In genomic region chr7:67025459-67025858, GRCh38 we compare ENCODE assay signal across 8 cellular contexts. TPM values are rescaled to one million over a fixed set of nuclear protein-coding genes. Genes with fewer than 3 reads are reported as not detected.
DNase-seq lines count a peak whose midpoint lies in the region; ATAC-seq, FAIRE-seq and TF ChIP-seq lines count a peak whose summit lies in the region.
"Not testable (repeated sequence)": the region's sequence is repeated elsewhere in the genome, so short reads cannot be mapped to it uniquely, and the experiment has no call there.

No MANE protein-coding gene starts in this region.

- H3K27ac ChIP-seq in HCT116 (ENCODE audit: low read depth, low read length), result not testable (repeated sequence)
- H3K27ac ChIP-seq in endothelial cell of umbilical vein (ENCODE audit: insufficient read depth, low read depth, low read length) (peak overlapping the region; percentile 23), smooth muscle cell (ENCODE audit: low read depth) (peak overlapping the region; percentile 92)

- dilution Hi-C loops in endothelial cell of umbilical vein (cut with MboI; ENCODE audit: extremely low pct_ligation_motif_present, low sequenced_read_pairs), result not testable (repeated sequence)

- H3K4me1 Mint-ChIP-seq in mesothelial cell of epicardium, result not testable (repeated sequence)

- POLR2A ChIA-PET in AG04449 (lab: Yijun Ruan, JAX); HCT116 (lab: Charles Lee); endothelial cell of umbilical vein (lab: Charles Lee): not testable (repeated sequence)

- not testable (repeated sequence) for H2AFZ ChIP-seq in HCT116 (ENCODE audit: low read depth, low read length, poor library complexity, severe bottlenecking); endothelial cell of umbilical vein (ENCODE audit: low read depth, low read length); smooth muscle cell (ENCODE audit: low read depth)

- peak; percentile 90 for FAIRE-seq in endothelial cell of umbilical vein (lab: Jason Lieb, UNC)

- peak; percentile 33 for DNase-seq in AG04449 (ENCODE audit: low read depth, low spot score)
- not testable (repeated sequence) for DNase-seq in HCT116 (ENCODE audit: low read depth, low spot score); endothelial cell of umbilical vein (ENCODE audit: low read depth, low spot score); mesothelial cell of epicardium (ENCODE audit: low spot score in 2 of 2, unreplicated experiment in 2 of 2); smooth muscle cell (lab: John Stamatoyannopoulos, UW; ENCODE audit: unreplicated experiment)
- DNase-seq in RKO (ENCODE audit: low spot score), result peak; percentile 70
- peak; percentile 59 for DNase-seq in astrocyte of the hippocampus (ENCODE audit: low read depth, low spot score)
- DNase-seq in foreskin fibroblast, result peak; percentile 63 to 80

- not testable (repeated sequence) for H3K4me3 ChIP-seq in AG04449 (ENCODE audit: low read depth, low read length); HCT116 (replicated peaks in 1 of 2; ENCODE audit: low read depth in 1 of 2, low read length in 2 of 2); endothelial cell of umbilical vein (replicated peaks in 1 of 3; ENCODE audit: insufficient read depth in 1 of 3, low read depth in 1 of 3, low read length in 3 of 3); foreskin fibroblast (ENCODE audit: low read depth in 1 of 2, low read length in 2 of 2)
- peak overlapping the region; percentile 8 for H3K4me3 ChIP-seq in smooth muscle cell

- RAD21 ChIA-PET in HCT116 (lab: Charles Lee; ENCODE audit: low non-redundant PET in 1 of 2, low total read pairs in 2 of 2, uncharacterized antibody in 2 of 2, unreplicated experiment in 2 of 2), result not testable (repeated sequence)

- H3K9me1 ChIP-seq in endothelial cell of umbilical vein (replicated peaks; ENCODE audit: control insufficient read depth, extremely low read depth, insufficient read depth, low read length), result not testable (repeated sequence)

- WGBS in smooth muscle cell (ENCODE audit: low lambda C conversion rate), result 0% methylated on average over 1 of the region's 1 CpG

- not testable (repeated sequence) for H3K9ac ChIP-seq in HCT116 (ENCODE audit: low read length); endothelial cell of umbilical vein (replicated peaks; ENCODE audit: extremely low read depth, insufficient read depth, low read length)
- H3K9ac ChIP-seq in smooth muscle cell (ENCODE audit: low read depth), result peak overlapping the region; percentile 50

- H3K27me3 ChIP-seq in HCT116 (ENCODE audit: insufficient read depth, low read length); endothelial cell of umbilical vein (ENCODE audit: control insufficient read depth in 2 of 2, insufficient read depth in 2 of 2, low read length in 2 of 2); smooth muscle cell (ENCODE audit: low read depth): not testable (repeated sequence)

- BruUV-seq in HCT116 (replicated peaks; lab: Mats Ljungman, UMichigan); endothelial cell of umbilical vein (replicated peaks; lab: Mats Ljungman, UMichigan): not testable (repeated sequence)

- TF ChIP-seq CTCF in AG04449 (IDR thresholded peaks at IDR 0.05; ENCODE audit: insufficient read depth, low read length, missing control alignments); HCT116 (IDR thresholded peaks at IDR 0.05 in 2 of 3, conservative IDR thresholded peaks at IDR 0.05 in 1 of 3; ENCODE audit: borderline replicate concordance in 1 of 3, insufficient read depth in 1 of 3, low read depth in 2 of 3, low read length in 2 of 3); endothelial cell of umbilical vein (IDR thresholded peaks at IDR 0.05; ENCODE audit: extremely low read depth in 1 of 2, insufficient read depth in 1 of 2, low read depth in 1 of 2, low read length in 2 of 2); foreskin fibroblast (IDR thresholded peaks at IDR 0.05; ENCODE audit: low read depth, low read length); mesothelial cell of epicardium (IDR thresholded peaks at IDR 0.05; ENCODE audit: unreplicated experiment); smooth muscle cell (IDR thresholded peaks at IDR 0.05; ENCODE audit: borderline replicate concordance, insufficient read depth, poor library complexity, severe bottlenecking): not testable (repeated sequence)

- H3F3A ChIP-seq in smooth muscle cell (ENCODE audit: low read depth), result not testable (repeated sequence)

- TF ChIP-seq POLR2A in HCT116 (IDR thresholded peaks at IDR 0.05; ENCODE audit: borderline replicate concordance, extremely low read depth, insufficient read depth, insufficient read length); endothelial cell of umbilical vein (IDR thresholded peaks at IDR 0.05; ENCODE audit: low read depth, low read length): not testable (repeated sequence)

- H3K27me3 Mint-ChIP-seq in mesothelial cell of epicardium (ENCODE audit: low read depth), result not testable (repeated sequence)

- H3K4me2 ChIP-seq in HCT116 (ENCODE audit: low read length) (peak overlapping the region; percentile 37), smooth muscle cell (peak overlapping the region; percentile 80)
- H3K4me2 ChIP-seq in endothelial cell of umbilical vein (ENCODE audit: insufficient read depth, low read length), result not testable (repeated sequence)

- not testable (repeated sequence) for H3K36me3 ChIP-seq in HCT116 (ENCODE audit: control insufficient read depth in 1 of 2, insufficient read depth in 2 of 2, low read length in 2 of 2); endothelial cell of umbilical vein (ENCODE audit: control insufficient read depth in 2 of 2, extremely low read depth in 1 of 2, insufficient read depth in 2 of 2, low read length in 2 of 2); smooth muscle cell (ENCODE audit: low read depth)

- CTCF ChIA-PET in AG04449 (lab: Yijun Ruan, JAX); endothelial cell of umbilical vein (lab: Charles Lee): not testable (repeated sequence)
- CTCF ChIA-PET in HCT116 (lab: Charles Lee), result interaction anchor here (1.2 kb wide), 1 partner anchor 15 kb away, joined by 3 read pairs; no protein-coding TSS in a partner anchor

- H3K4me3 Mint-ChIP-seq in mesothelial cell of epicardium, result not testable (repeated sequence)

- H3K27ac Mint-ChIP-seq in mesothelial cell of epicardium, result peak overlapping the region; percentile 72

- H3K4me1 ChIP-seq in HCT116 (ENCODE audit: control insufficient read depth in 1 of 2, insufficient read depth in 2 of 2, low read length in 2 of 2), result peaks cover 0 to 12% of the 10 kb centered on the region in 2 experiments; a peak in 2 of 4 replicates
- H3K4me1 ChIP-seq in endothelial cell of umbilical vein (ENCODE audit: control insufficient read depth, extremely low read depth, insufficient read depth, low read length); smooth muscle cell (ENCODE audit: low read depth): not testable (repeated sequence)

- H4K20me1 ChIP-seq in HCT116 (ENCODE audit: insufficient read depth); endothelial cell of umbilical vein (replicated peaks; ENCODE audit: control insufficient read depth, extremely low read depth, insufficient read depth, low read length); smooth muscle cell (ENCODE audit: low read depth): not testable (repeated sequence)

- H3K9me3 Mint-ChIP-seq in mesothelial cell of epicardium, result not testable (repeated sequence)

- intact Hi-C loops in HCT116 (cut with micrococcal nuclease); endothelial cell of umbilical vein (cut with micrococcal nuclease): not testable (repeated sequence)

- not testable (repeated sequence) for H3K79me2 ChIP-seq in HCT116 (ENCODE audit: insufficient read depth, low read length); endothelial cell of umbilical vein (ENCODE audit: control insufficient read depth, insufficient read depth, low read length); smooth muscle cell (ENCODE audit: low read depth)

- not testable (repeated sequence) for H3K9me3 ChIP-seq in HCT116 (ENCODE audit: control insufficient read depth in 1 of 2, insufficient read depth in 1 of 2, low read depth in 1 of 2, low read length in 2 of 2); endothelial cell of umbilical vein (replicated peaks; ENCODE audit: control insufficient read depth, insufficient read depth, low read length); smooth muscle cell (replicated peaks; ENCODE audit: low read depth)

- ATAC-seq in HCT116, result peak; percentile 82; the same call in 1 of the 2 replicates

- peaks cover 37% of the 10 kb centered on the region for H3K36me3 Mint-ChIP-seq in mesothelial cell of epicardium

- H3K9me2 ChIP-seq in HCT116 (ENCODE audit: insufficient read depth), result not testable (repeated sequence)

- TF ChIP-seq RAD21 in HCT116 (IDR thresholded peaks at IDR 0.05; ENCODE audit: low read depth), result not testable (repeated sequence)

RNA-seq across cellular contexts. Expression of gene TYW1, which starts 28.8 kb away (rescaled TPM):
- 16.6 TPM for total RNA-seq in HCT116 (2021; ENCODE audit: unreplicated experiment)
- 8.9 and 9.6 TPM in 2 replicates for polyA plus RNA-seq in HCT116 (2012)
- 15.2 and 15.9 TPM in 2 replicates for total RNA-seq in endothelial cell of umbilical vein
- polyA plus RNA-seq in endothelial cell of umbilical vein, result 6.9 and 7.7 TPM in 2 replicates
- 9.5 and 10.9 TPM in 2 replicates for polyA plus RNA-seq in endothelial cell of umbilical vein (2011; cell fraction: cytosol; rRNA removed)
- polyA plus RNA-seq in endothelial cell of umbilical vein (2011; cell fraction: nucleus; rRNA removed), result 12.0 and 16.5 TPM in 2 replicates
- polyA plus RNA-seq in endothelial cell of umbilical vein (2012), result 10.3 and 13.5 TPM in 2 replicates
- polyA minus RNA-seq in endothelial cell of umbilical vein, result 15.6 and 24.8 TPM in 2 replicates
- 8.5 TPM for polyA minus RNA-seq in endothelial cell of umbilical vein (2011; cell fraction: cytosol; rRNA and poly(A)+ RNA removed)
- polyA minus RNA-seq in endothelial cell of umbilical vein (2011; cell fraction: nucleus; rRNA and poly(A)+ RNA removed), result 19.1 and 26.0 TPM in 2 replicates
- total RNA-seq in mesothelial cell of epicardium, result 20.4 to 23.4 TPM (median 21.4 TPM) in 3 replicates
- 42.5 and 53.7 TPM in 2 replicates for total RNA-seq in smooth muscle cell
- polyA plus RNA-seq in smooth muscle cell, result 12.4 and 14.3 TPM in 2 replicates

RNA-seq across cellular contexts. Expression of gene SBDS, which starts 30.1 kb away (rescaled TPM):
- total RNA-seq in HCT116 (2021; ENCODE audit: unreplicated experiment) (50.1 TPM), endothelial cell of umbilical vein (86.5 and 86.6 TPM in 2 replicates), mesothelial cell of epicardium (39.2 to 42.9 TPM (median 40.6 TPM) in 3 replicates), smooth muscle cell (107 and 122 TPM in 2 replicates)
- polyA plus RNA-seq in HCT116 (2012), result 37.4 and 41.0 TPM in 2 replicates
- polyA plus RNA-seq in endothelial cell of umbilical vein (23.8 and 30.7 TPM in 2 replicates), smooth muscle cell (118 and 133 TPM in 2 replicates)
- 51.8 and 53.9 TPM in 2 replicates for polyA plus RNA-seq in endothelial cell of umbilical vein (2011; cell fraction: cytosol; rRNA removed)
- 25.8 and 55.3 TPM in 2 replicates for polyA plus RNA-seq in endothelial cell of umbilical vein (2011; cell fraction: nucleus; rRNA removed)
- 72.9 and 93.3 TPM in 2 replicates for polyA plus RNA-seq in endothelial cell of umbilical vein (2012)
- 17.1 and 20.5 TPM in 2 replicates for polyA minus RNA-seq in endothelial cell of umbilical vein
- 77.0 TPM for polyA minus RNA-seq in endothelial cell of umbilical vein (2011; cell fraction: cytosol; rRNA and poly(A)+ RNA removed)
- polyA minus RNA-seq in endothelial cell of umbilical vein (2011; cell fraction: nucleus; rRNA and poly(A)+ RNA removed), result 9.1 and 13.3 TPM in 2 replicates
